ENCODE assay signal across 1 cellular context in the genomic region with DNA sequence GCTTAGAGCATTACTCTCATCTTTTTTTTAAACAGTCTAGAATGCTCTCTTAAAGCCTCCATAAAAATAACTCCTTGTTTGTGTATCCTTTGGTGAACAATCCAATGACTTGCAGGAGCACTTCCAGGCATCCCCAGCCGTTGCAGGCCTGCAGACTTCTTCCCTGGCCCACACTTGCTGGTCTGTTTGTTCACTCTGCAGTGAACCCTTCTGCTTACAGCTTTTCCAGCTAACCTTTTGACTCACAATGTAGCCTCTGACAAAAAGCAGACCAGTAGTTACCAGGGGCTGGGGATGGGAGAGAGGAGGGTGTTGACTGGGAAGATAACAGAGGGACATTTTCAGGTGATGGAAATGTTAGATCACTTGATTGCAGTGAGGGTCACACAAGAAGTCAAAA.
TF ChIP-seq lines count a peak whose summit lies in the region.

No MANE protein-coding gene starts in this region.

TF ChIP-seq in K562, 482 proteins besides CTCF, POLR2A, EP300 and RAD21:
- TF ChIP-seq, protein P1, sequence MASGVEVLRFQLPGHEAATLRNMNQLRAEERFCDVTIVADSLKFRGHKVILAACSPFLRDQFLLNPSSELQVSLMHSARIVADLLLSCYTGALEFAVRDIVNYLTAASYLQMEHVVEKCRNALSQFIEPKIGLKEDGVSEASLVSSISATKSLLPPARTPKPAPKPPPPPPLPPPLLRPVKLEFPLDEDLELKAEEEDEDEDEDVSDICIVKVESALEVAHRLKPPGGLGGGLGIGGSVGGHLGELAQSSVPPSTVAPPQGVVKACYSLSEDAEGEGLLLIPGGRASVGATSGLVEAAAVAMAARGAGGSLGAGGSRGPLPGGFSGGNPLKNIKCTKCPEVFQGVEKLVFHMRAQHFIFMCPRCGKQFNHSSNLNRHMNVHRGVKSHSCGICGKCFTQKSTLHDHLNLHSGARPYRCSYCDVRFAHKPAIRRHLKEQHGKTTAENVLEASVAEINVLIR (CRISPR knock-in tag; IDR thresholded peaks at IDR 0.05), result no peak
- TF ChIP-seq, protein P2, sequence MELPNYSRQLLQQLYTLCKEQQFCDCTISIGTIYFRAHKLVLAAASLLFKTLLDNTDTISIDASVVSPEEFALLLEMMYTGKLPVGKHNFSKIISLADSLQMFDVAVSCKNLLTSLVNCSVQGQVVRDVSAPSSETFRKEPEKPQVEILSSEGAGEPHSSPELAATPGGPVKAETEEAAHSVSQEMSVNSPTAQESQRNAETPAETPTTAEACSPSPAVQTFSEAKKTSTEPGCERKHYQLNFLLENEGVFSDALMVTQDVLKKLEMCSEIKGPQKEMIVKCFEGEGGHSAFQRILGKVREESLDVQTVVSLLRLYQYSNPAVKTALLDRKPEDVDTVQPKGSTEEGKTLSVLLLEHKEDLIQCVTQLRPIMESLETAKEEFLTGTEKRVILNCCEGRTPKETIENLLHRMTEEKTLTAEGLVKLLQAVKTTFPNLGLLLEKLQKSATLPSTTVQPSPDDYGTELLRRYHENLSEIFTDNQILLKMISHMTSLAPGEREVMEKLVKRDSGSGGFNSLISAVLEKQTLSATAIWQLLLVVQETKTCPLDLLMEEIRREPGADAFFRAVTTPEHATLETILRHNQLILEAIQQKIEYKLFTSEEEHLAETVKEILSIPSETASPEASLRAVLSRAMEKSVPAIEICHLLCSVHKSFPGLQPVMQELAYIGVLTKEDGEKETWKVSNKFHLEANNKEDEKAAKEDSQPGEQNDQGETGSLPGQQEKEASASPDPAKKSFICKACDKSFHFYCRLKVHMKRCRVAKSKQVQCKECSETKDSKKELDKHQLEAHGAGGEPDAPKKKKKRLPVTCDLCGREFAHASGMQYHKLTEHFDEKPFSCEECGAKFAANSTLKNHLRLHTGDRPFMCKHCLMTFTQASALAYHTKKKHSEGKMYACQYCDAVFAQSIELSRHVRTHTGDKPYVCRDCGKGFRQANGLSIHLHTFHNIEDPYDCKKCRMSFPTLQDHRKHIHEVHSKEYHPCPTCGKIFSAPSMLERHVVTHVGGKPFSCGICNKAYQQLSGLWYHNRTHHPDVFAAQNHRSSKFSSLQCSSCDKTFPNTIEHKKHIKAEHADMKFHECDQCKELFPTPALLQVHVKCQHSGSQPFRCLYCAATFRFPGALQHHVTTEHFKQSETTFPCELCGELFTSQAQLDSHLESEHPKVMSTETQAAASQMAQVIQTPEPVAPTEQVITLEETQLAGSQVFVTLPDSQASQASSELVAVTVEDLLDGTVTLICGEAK (IDR thresholded peaks at IDR 0.05), result 0 out of 2 replicates have a peak, but pooled peaks have one; percentile 19
- TF ChIP-seq, protein P2 (CRISPR knock-in tag; IDR thresholded peaks at IDR 0.05), result no peak
- TF ChIP-seq, protein P3, sequence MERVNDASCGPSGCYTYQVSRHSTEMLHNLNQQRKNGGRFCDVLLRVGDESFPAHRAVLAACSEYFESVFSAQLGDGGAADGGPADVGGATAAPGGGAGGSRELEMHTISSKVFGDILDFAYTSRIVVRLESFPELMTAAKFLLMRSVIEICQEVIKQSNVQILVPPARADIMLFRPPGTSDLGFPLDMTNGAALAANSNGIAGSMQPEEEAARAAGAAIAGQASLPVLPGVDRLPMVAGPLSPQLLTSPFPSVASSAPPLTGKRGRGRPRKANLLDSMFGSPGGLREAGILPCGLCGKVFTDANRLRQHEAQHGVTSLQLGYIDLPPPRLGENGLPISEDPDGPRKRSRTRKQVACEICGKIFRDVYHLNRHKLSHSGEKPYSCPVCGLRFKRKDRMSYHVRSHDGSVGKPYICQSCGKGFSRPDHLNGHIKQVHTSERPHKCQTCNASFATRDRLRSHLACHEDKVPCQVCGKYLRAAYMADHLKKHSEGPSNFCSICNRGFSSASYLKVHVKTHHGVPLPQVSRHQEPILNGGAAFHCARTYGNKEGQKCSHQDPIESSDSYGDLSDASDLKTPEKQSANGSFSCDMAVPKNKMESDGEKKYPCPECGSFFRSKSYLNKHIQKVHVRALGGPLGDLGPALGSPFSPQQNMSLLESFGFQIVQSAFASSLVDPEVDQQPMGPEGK (CRISPR knock-in tag; IDR thresholded peaks at IDR 0.05; ENCODE audit: borderline replicate concordance), result no peak
- no peak for TF ChIP-seq ZBTB17 (CRISPR knock-in tag; IDR thresholded peaks at IDR 0.05)
- TF ChIP-seq ADNP (tag; IDR thresholded peaks at IDR 0.05), result 0 out of 2 replicates have a peak, but pooled peaks have one; percentile 36
- no peak for TF ChIP-seq NFE2L1 (tag; IDR thresholded peaks at IDR 0.05; ENCODE audit: borderline replicate concordance, low read depth)
- 0 out of 2 replicates have a peak, but pooled peaks have one; percentile 41 for TF ChIP-seq HDGF (IDR thresholded peaks at IDR 0.05)
- TF ChIP-seq POLR2G (IDR thresholded peaks at IDR 0.05; ENCODE audit: low read depth, low read length), result no peak
- TF ChIP-seq, protein P4, sequence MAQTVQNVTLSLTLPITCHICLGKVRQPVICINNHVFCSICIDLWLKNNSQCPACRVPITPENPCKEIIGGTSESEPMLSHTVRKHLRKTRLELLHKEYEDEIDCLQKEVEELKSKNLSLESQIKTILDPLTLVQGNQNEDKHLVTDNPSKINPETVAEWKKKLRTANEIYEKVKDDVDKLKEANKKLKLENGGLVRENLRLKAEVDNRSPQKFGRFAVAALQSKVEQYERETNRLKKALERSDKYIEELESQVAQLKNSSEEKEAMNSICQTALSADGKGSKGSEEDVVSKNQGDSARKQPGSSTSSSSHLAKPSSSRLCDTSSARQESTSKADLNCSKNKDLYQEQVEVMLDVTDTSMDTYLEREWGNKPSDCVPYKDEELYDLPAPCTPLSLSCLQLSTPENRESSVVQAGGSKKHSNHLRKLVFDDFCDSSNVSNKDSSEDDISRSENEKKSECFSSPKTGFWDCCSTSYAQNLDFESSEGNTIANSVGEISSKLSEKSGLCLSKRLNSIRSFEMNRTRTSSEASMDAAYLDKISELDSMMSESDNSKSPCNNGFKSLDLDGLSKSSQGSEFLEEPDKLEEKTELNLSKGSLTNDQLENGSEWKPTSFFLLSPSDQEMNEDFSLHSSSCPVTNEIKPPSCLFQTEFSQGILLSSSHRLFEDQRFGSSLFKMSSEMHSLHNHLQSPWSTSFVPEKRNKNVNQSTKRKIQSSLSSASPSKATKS (CRISPR knock-in tag; IDR thresholded peaks at IDR 0.05), result no peak
- TF ChIP-seq ZNF436 (CRISPR knock-in tag; IDR thresholded peaks at IDR 0.05), result no peak
- TF ChIP-seq NBN (IDR thresholded peaks at IDR 0.05; ENCODE audit: low read depth), result no peak
- TF ChIP-seq, protein P5, sequence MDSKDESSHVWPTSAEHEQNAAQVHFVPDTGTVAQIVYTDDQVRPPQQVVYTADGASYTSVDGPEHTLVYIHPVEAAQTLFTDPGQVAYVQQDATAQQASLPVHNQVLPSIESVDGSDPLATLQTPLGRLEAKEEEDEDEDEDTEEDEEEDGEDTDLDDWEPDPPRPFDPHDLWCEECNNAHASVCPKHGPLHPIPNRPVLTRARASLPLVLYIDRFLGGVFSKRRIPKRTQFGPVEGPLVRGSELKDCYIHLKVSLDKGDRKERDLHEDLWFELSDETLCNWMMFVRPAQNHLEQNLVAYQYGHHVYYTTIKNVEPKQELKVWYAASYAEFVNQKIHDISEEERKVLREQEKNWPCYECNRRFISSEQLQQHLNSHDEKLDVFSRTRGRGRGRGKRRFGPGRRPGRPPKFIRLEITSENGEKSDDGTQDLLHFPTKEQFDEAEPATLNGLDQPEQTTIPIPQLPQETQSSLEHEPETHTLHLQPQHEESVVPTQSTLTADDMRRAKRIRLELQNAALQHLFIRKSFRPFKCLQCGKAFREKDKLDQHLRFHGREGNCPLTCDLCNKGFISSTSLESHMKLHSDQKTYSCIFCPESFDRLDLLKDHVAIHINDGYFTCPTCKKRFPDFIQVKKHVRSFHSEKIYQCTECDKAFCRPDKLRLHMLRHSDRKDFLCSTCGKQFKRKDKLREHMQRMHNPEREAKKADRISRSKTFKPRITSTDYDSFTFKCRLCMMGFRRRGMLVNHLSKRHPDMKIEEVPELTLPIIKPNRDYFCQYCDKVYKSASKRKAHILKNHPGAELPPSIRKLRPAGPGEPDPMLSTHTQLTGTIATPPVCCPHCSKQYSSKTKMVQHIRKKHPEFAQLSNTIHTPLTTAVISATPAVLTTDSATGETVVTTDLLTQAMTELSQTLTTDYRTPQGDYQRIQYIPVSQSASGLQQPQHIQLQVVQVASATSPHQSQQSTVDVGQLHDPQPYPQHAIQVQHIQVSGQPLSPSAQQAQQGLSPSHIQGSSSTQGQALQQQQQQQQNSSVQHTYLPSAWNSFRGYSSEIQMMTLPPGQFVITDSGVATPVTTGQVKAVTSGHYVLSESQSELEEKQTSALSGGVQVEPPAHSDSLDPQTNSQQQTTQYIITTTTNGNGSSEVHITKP (IDR thresholded peaks at IDR 0.05; ENCODE audit: partially characterized antibody), result no peak
- TF ChIP-seq FOS (IDR thresholded peaks at IDR 0.05; ENCODE audit: extremely low read depth, insufficient read length), result no peak
- no peak for TF ChIP-seq TCFL5 (CRISPR knock-in tag; conservative IDR thresholded peaks at IDR 0.05)
